ENCODE assay signal across 13 cellular contexts in genomic region chr7:105346593-105347322, GRCh38. TPM values are rescaled to one million over a fixed set of nuclear protein-coding genes. Genes with fewer than 3 reads are reported as not detected.
DNase-seq lines count a peak whose midpoint lies in the region; ATAC-seq, FAIRE-seq and TF ChIP-seq lines count a peak whose summit lies in the region.
"Had no signal": no experiment of that assay in that cellular context is flagged by ENCODE, and none has a peak within 500 bp of the region (broad histone marks: within the 10 kb centered on the region; RNA-seq: fewer than 3 reads in every experiment).

No MANE protein-coding gene starts in this region.

- H3K4me1 Mint-ChIP-seq in activated CD4-positive, alpha-beta T cell treated with anti-CD3 and anti-CD28 coated beads, Interleukin-2, amount 10 ng/mL, durations not matched to agents 7 days and 5 days: peaks cover 65% of the 10 kb centered on the region
- H3K4me1 Mint-ChIP-seq in activated CD4-positive, alpha-beta memory T cell treated with anti-CD3 and anti-CD28 coated beads, Interleukin-2, amount 10 ng/mL, durations not matched to agents 7 days and 5 days: peaks cover 56% of the 10 kb centered on the region

- H3K4me3 ChIP-seq in neutrophil (ENCODE audit: low read depth in 1 of 2, low read length in 1 of 2): peak overlapping the region; percentile 42 to 55
- H3K4me3 ChIP-seq: heart right ventricle had no signal

- no peaks in the 10 kb centered on the region for H3K9me3 Mint-ChIP-seq in activated CD4-positive, alpha-beta T cell treated with anti-CD3 and anti-CD28 coated beads, Interleukin-2, amount 10 ng/mL, durations not matched to agents 7 days and 5 days
- H3K9me3 Mint-ChIP-seq in activated CD4-positive, alpha-beta memory T cell treated with anti-CD3 and anti-CD28 coated beads, Interleukin-2, amount 10 ng/mL, durations not matched to agents 7 days and 5 days: no peaks in the 10 kb centered on the region

- no peak for ATAC-seq in GM21529 (IDR thresholded peaks at IDR 0.05; ENCODE audit: unreplicated experiment)

- TF ChIP-seq CTCF in neutrophil (IDR thresholded peaks at IDR 0.05): no peak

- no peaks in the 10 kb centered on the region for H3K27me3 Mint-ChIP-seq in activated CD4-positive, alpha-beta T cell treated with anti-CD3 and anti-CD28 coated beads, Interleukin-2, amount 10 ng/mL, durations not matched to agents 7 days and 5 days
- no peaks in the 10 kb centered on the region for H3K27me3 Mint-ChIP-seq in activated CD4-positive, alpha-beta memory T cell treated with anti-CD3 and anti-CD28 coated beads, Interleukin-2, amount 10 ng/mL, durations not matched to agents 7 days and 5 days

- H3K9me3 ChIP-seq in neutrophil: no peaks in the 10 kb centered on the region
- H3K9me3 ChIP-seq: heart right ventricle had no signal

- peak overlapping the region; percentile 91 for H3K27ac Mint-ChIP-seq in activated CD4-positive, alpha-beta T cell treated with anti-CD3 and anti-CD28 coated beads, Interleukin-2, amount 10 ng/mL, durations not matched to agents 7 days and 5 days
- peak overlapping the region; percentile 73 for H3K27ac Mint-ChIP-seq in activated CD4-positive, alpha-beta memory T cell treated with anti-CD3 and anti-CD28 coated beads, Interleukin-2, amount 10 ng/mL, durations not matched to agents 7 days and 5 days

- CTCF ChIA-PET in activated CD4-positive, alpha-beta T cell treated with anti-CD3 and anti-CD28 coated beads, Interleukin-2, amount 10 ng/mL, durations not matched to agents 7 days and 5 days (lab: Charles Lee): interaction anchor here (0.5 to 1.5 kb wide), 3 partner anchors 11 to 336 kb away, joined by 3 to 9 read pairs (median 4); no protein-coding TSS in a partner anchor
- CTCF ChIA-PET in activated CD4-positive, alpha-beta memory T cell treated with anti-CD3 and anti-CD28 coated beads, Interleukin-2, amount 10 ng/mL, durations not matched to agents 7 days and 5 days (lab: Charles Lee): interaction anchor here (0.7 to 1.5 kb wide), 6 partner anchors 10 to 406 kb away, joined by 3 to 4 read pairs (median 3); no protein-coding TSS in a partner anchor

- peak overlapping the region; percentile 96 for H3K27ac ChIP-seq in neutrophil

- H3K36me3 Mint-ChIP-seq in activated CD4-positive, alpha-beta T cell treated with anti-CD3 and anti-CD28 coated beads, Interleukin-2, amount 10 ng/mL, durations not matched to agents 7 days and 5 days (ENCODE audit: low read depth): no peaks in the 10 kb centered on the region
- H3K36me3 Mint-ChIP-seq in activated CD4-positive, alpha-beta memory T cell treated with anti-CD3 and anti-CD28 coated beads, Interleukin-2, amount 10 ng/mL, durations not matched to agents 7 days and 5 days (ENCODE audit: low read depth): peaks cover 5% of the 10 kb centered on the region

- H3K27me3 ChIP-seq in neutrophil: no peaks in the 10 kb centered on the region
- H3K27me3 ChIP-seq: heart right ventricle had no signal

- no peaks in the 10 kb centered on the region for H3K36me3 ChIP-seq in neutrophil
- H3K36me3 ChIP-seq: heart right ventricle had no signal

- DNase-seq in activated CD4-positive, alpha-beta T cell treated with anti-CD3 and anti-CD28 coated beads, Interleukin-2, amount 10 ng/mL, durations not matched to agents 7 days and 5 days: peak; percentile 61
- DNase-seq in activated CD4-positive, alpha-beta T cell treated with anti-CD3 and anti-CD28 coated beads, Interleukin-2, amount 50 U/mL, for 48 hours: no peak
- DNase-seq in LHCN-M2 (ENCODE audit: low read depth): peak; percentile 45
- DNase-seq in activated CD4-positive, alpha-beta memory T cell treated with anti-CD3 and anti-CD28 coated beads, Interleukin-2, amount 10 ng/mL, durations not matched to agents 7 days and 5 days: peak; percentile 49
- no peak for DNase-seq in NCI-H2107 (lab: John Stamatoyannopoulos, UW)
- DNase-seq in urothelium cell line (ENCODE audit: low spot score): no peak
- DNase-seq: heart right ventricle, mesenchymal stem cell, NCI-H748 treated with DMSO at 0.1 percent for 48 hours, SW 1271 had no signal

- POLR2A ChIA-PET in activated CD4-positive, alpha-beta T cell treated with anti-CD3 and anti-CD28 coated beads, Interleukin-2, amount 10 ng/mL, durations not matched to agents 7 days and 5 days (lab: Charles Lee): interaction anchor here (0.6 kb wide), 1 partner anchor 177 kb away, joined by 7 read pairs; no protein-coding TSS in a partner anchor
- POLR2A ChIA-PET in activated CD4-positive, alpha-beta memory T cell treated with anti-CD3 and anti-CD28 coated beads, Interleukin-2, amount 10 ng/mL, durations not matched to agents 7 days and 5 days (lab: Charles Lee): interaction anchor here (0.7 to 2.4 kb wide), 9 partner anchors 10 to 402 kb away, joined by 3 to 13 read pairs (median 5); partner anchors contain the start of genes KMT2E and SRPK2

- peaks cover 66 to 81% of the 10 kb centered on the region in 2 experiments for H3K4me1 ChIP-seq in neutrophil (ENCODE audit: control insufficient read depth in 1 of 2, insufficient read depth in 1 of 2, low read depth in 1 of 2, low read length in 1 of 2)

- H3K4me3 Mint-ChIP-seq in activated CD4-positive, alpha-beta T cell treated with anti-CD3 and anti-CD28 coated beads, Interleukin-2, amount 10 ng/mL, durations not matched to agents 7 days and 5 days: peak overlapping the region; percentile 40
- peak overlapping the region; percentile 19 for H3K4me3 Mint-ChIP-seq in activated CD4-positive, alpha-beta memory T cell treated with anti-CD3 and anti-CD28 coated beads, Interleukin-2, amount 10 ng/mL, durations not matched to agents 7 days and 5 days

- FAIRE-seq in urothelium cell line (lab: Jason Lieb, UNC): no peak
- FAIRE-seq: A204.1 had no signal

RNA-seq across cellular contexts. Expression of gene SRPK2, which starts 42.0 kb away (rescaled TPM):
- total RNA-seq in activated CD4-positive, alpha-beta T cell treated with anti-CD3 and anti-CD28 coated beads, Interleukin-2, amount 10 ng/mL, durations not matched to agents 7 days and 5 days: 10 to 100 TPM; 48.5 to 53.6 TPM
- total RNA-seq in LHCN-M2 (2014; rRNA removed): 42.6 and 47.2 TPM in 2 replicates
- 26.8 TPM for polyA plus RNA-seq in LHCN-M2 (2012)
- 10 to 100 TPM; 42.9 to 45.0 TPM for total RNA-seq in activated CD4-positive, alpha-beta memory T cell treated with anti-CD3 and anti-CD28 coated beads, Interleukin-2, amount 10 ng/mL, durations not matched to agents 7 days and 5 days

Comparison
In these comparisons a context has a peak if more than half of its experiments do, and no peak if none do; other contexts are left out.
1. DNase-seq: peak in activated CD4-positive, alpha-beta T cell treated with anti-CD3 and anti-CD28 coated beads, Interleukin-2, amount 10 ng/mL, durations not matched to agents 7 days and 5 days (single experiment), LHCN-M2 (single experiment) and activated CD4-positive, alpha-beta memory T cell treated with anti-CD3 and anti-CD28 coated beads, Interleukin-2, amount 10 ng/mL, durations not matched to agents 7 days and 5 days (single experiment); none in activated CD4-positive, alpha-beta T cell treated with anti-CD3 and anti-CD28 coated beads, Interleukin-2, amount 50 U/mL, for 48 hours (0 of 2), NCI-H2107 (single experiment) and urothelium cell line (single experiment).